In genomic region chr1:169546087-169546995, GRCh38 we compare ENCODE assay signal across 8 cellular contexts. TPM values are rescaled to one million over a fixed set of nuclear protein-coding genes. Genes with fewer than 3 reads are reported as not detected.
DNase-seq lines count a peak whose midpoint lies in the region; ATAC-seq, FAIRE-seq and TF ChIP-seq lines count a peak whose summit lies in the region.

No MANE protein-coding gene starts in this region.

- H3K4me3 ChIP-seq in AG04449 (ENCODE audit: low read depth, low read length) (no peak overlapping the region), fibroblast of pulmonary artery (replicated peaks; ENCODE audit: low read depth, low read length) (no peak overlapping the region), upper lobe of right lung (no peak overlapping the region)

- peak; percentile 92 for FAIRE-seq in GM12892 (lab: Jason Lieb, UNC)

- peaks cover 24% of the 10 kb centered on the region for H3K27me3 Mint-ChIP-seq in neural crest cell (ENCODE audit: low read depth)

- CTCF ChIA-PET in AG04449 (lab: Yijun Ruan, JAX) = interaction anchor here (0.5 to 4.2 kb wide), 19 partner anchors 8 to 1203 kb away, joined by 3 to 43 read pairs (median 4); partner anchors contain the start of gene SLC19A2

- no peak overlapping the region for H3K27ac ChIP-seq in upper lobe of right lung

- no peaks in the 10 kb centered on the region for H3K4me1 Mint-ChIP-seq in neural crest cell

- H3K4me3 Mint-ChIP-seq in neural crest cell = no peak overlapping the region

- intact Hi-C loops in upper lobe of right lung (cut with DNase I) = loop anchor here (10.0 kb wide), 1 partner anchor 82 kb away; no protein-coding TSS in a partner anchor

- TF ChIP-seq POLR2A in GM12892 (IDR thresholded peaks at IDR 0.05; ENCODE audit: low read depth, low read length) = no peak

- POLR2A ChIA-PET in AG04449 (lab: Yijun Ruan, JAX) = no interaction called here

- no peaks in the 10 kb centered on the region for H3K9me3 ChIP-seq in upper lobe of right lung

- peak; percentile 70 for TF ChIP-seq CTCF in AG04449 (IDR thresholded peaks at IDR 0.05; ENCODE audit: insufficient read depth, low read length, missing control alignments)
- peak; percentile 85 for TF ChIP-seq CTCF in fibroblast of pulmonary artery (IDR thresholded peaks at IDR 0.05; ENCODE audit: low read length, missing control alignments)
- TF ChIP-seq CTCF in neural crest cell (conservative IDR thresholded peaks at IDR 0.05) = peak; percentile 87
- TF ChIP-seq CTCF in upper lobe of right lung (IDR thresholded peaks at IDR 0.05) = peak; percentile 80

- ATAC-seq in HG03469 (IDR thresholded peaks at IDR 0.05; ENCODE audit: unreplicated experiment) = peak; percentile 58
- ATAC-seq in upper lobe of right lung = peak; percentile 96

- peak; percentile 14 for DNase-seq in AG04449 (ENCODE audit: low read depth, low spot score)
- DNase-seq in GM12892 (ENCODE audit: insufficient read length) = no peak
- peak; percentile 84 for DNase-seq in NCI-H774 (lab: John Stamatoyannopoulos, UW)
- peak; percentile 41 for DNase-seq in activated T-cell treated with anti-CD3 and anti-CD28 coated beads for 24 hours (ENCODE audit: low read depth)
- peak; percentile 89 for DNase-seq in fibroblast of pulmonary artery (ENCODE audit: low read depth)
- DNase-seq in neural crest cell (ENCODE audit: low read depth, low spot score) = peak; percentile 50
- DNase-seq in upper lobe of right lung = no peak

- no peaks in the 10 kb centered on the region for H3K9me3 Mint-ChIP-seq in neural crest cell

- no peaks in the 10 kb centered on the region for H3K4me1 ChIP-seq in upper lobe of right lung

- H3K27me3 ChIP-seq in upper lobe of right lung = no peaks in the 10 kb centered on the region

- no peaks in the 10 kb centered on the region for H3K36me3 Mint-ChIP-seq in neural crest cell (ENCODE audit: low read depth)

- H3K36me3 ChIP-seq in upper lobe of right lung = no peaks in the 10 kb centered on the region

- no peak overlapping the region for H3K27ac Mint-ChIP-seq in neural crest cell (ENCODE audit: unreplicated experiment)

RNA-seq across cellular contexts. Expression of gene F5, which starts 39.9 kb away (rescaled TPM):
- 0.21 TPM for polyA plus RNA-seq in GM12892 (2012; ENCODE audit: missing spikeins)
- total RNA-seq in neural crest cell (not detected in 2 replicates), upper lobe of right lung (1.6 TPM)

Comparison
In these comparisons a context has a peak if more than half of its experiments do, and no peak if none do; other contexts are left out.
1. DNase-seq: peak in AG04449 (single experiment), NCI-H774 (single experiment), activated T-cell treated with anti-CD3 and anti-CD28 coated beads for 24 hours (single experiment), fibroblast of pulmonary artery (single experiment) and neural crest cell (single experiment); none in GM12892 (single experiment) and upper lobe of right lung (single experiment).
2. Peak in every context shown above with its lines, with median percentiles within 50 percentile points of each other: CTCF ChIP-seq.